ENCODE assay signal across 9 cellular contexts in the genomic region with DNA sequence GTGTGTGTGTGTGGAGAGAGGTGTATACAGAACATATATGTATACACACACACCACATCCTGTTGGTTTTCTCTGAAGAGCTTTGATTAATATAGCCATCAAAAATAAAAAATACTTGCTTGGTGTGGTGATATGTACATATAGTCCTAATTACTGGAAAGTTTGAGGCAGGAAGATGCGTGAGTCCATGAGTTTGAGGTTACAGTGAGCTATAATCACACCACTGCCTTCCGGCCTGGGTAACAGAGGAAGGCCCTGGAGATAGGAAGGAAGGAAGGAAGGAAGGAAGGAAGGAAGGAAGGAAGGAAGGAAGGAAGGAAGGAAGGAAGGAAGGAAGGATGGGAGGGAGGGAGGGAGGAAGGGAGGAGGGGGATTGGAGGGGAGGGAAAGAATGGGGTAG.
"Had no signal": no experiment of that assay in that cellular context is flagged by ENCODE, and none has a peak within 500 bp of the region (broad histone marks: within the 10 kb centered on the region; RNA-seq: fewer than 3 reads in every experiment).

No MANE protein-coding gene starts in this region.

- H3K9me3 Mint-ChIP-seq: GM23338, H9 had no signal

- H3K9me3 ChIP-seq: HAP-1 had no signal

- H3K4me3 ChIP-seq: GM23248, GM23338, HAP-1 had no signal

- H3K27ac Mint-ChIP-seq: GM23338, H9, HFFc6 had no signal

- ATAC-seq: GM23338, HCT116 had no signal

- H3K36me3 ChIP-seq: HAP-1 had no signal

- H3K27ac ChIP-seq: GM23248 had no signal

- H3K9ac ChIP-seq: GM23248 had no signal

- H3K4me1 Mint-ChIP-seq: GM23338, H9 had no signal

- DNase-seq: GM23248, GOT3, H7, H9, HCEC 1CT, HFFc6 had no signal

- H3K4me1 ChIP-seq: HAP-1 had no signal

- H3K4me3 Mint-ChIP-seq: GM23338, H9, HFFc6 had no signal
